26 cellular contexts compared by ENCODE assay signal in the genomic region with DNA sequence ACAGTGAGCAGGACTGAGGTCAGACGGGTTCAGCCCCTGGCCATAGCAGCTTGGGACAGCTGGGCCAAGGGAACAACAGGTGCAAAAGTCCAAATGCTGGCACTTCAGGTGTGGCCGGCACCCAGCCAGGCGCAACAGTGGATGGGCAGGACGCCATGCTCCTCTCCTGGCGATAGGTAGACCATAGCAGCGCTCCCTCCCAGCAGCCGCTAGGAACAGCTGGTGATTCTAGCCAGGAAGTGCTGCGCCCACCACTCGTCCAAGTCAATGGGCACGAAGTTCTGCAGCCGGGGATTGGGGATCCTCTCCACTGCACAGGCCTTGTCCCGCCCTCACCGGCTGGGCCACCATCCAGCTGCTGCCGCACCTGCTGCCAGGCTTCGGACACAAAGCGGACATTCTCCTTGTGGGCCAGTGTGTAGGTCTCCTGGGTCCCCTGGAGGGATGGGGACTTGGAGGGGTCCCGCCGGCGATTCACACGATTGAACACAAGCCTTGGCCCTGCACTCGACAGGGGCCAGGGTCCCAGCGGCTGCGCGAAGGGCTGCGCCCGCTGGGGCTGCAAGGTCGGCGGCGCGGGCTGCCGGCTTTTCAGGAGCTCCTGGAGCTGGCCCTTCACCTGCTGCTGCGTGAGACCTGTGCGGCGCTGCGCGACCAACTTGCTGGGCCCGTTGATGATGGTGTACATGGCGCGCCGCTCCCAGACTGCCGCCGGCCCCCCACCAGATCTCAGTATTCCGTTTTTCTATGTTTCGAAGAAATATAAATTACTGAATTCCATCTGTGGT.
DNase-seq lines count a peak whose midpoint lies in the region; ATAC-seq, FAIRE-seq and TF ChIP-seq lines count a peak whose summit lies in the region.
"Had no signal": no experiment of that assay in that cellular context is flagged by ENCODE, and none has a peak within 500 bp of the region (broad histone marks: within the 10 kb centered on the region; RNA-seq: fewer than 3 reads in every experiment).

No MANE protein-coding gene starts in this region.

- no peak overlapping the region for H3K4me3 Mint-ChIP-seq in activated T-helper 2 cell treated with anti-CD3 and anti-CD28 coated beads, Interferon-gamma antibody, Interleukin-2, Interleukin-4, amounts not matched to agents 10 μg/mL and 5 μg/mL and 100 μg/mL, durations not matched to agents 14 hours and 24 hours and 36 hours (ENCODE audit: low read depth)
- H3K4me3 Mint-ChIP-seq: activated CD4-positive, alpha-beta T cell treated with anti-CD3 and anti-CD28 coated beads, Interleukin-2, amount 10 ng/mL, durations not matched to agents 7 days and 5 days; neural crest cell; WTC11 had no signal

- H3K36me3 ChIP-seq in right lobe of liver (no peaks in the 10 kb centered on the region), HepG2 (replicated peaks in 1 of 2; ENCODE audit: control insufficient read depth in 1 of 2, insufficient read depth in 2 of 2, low read length in 2 of 2) (peaks cover 1 to 15% of the 10 kb centered on the region in 2 experiments; a peak in 2 of 5 replicates), mucosa of descending colon (ENCODE audit: low read depth) (no peaks in the 10 kb centered on the region)
- H3K36me3 ChIP-seq: vagina had no signal

- H3K79me2 ChIP-seq in HepG2 (ENCODE audit: insufficient read depth, low read length): no peaks in the 10 kb centered on the region

- no TSS peak for BruUV-seq in HepG2 (replicated peaks; lab: Mats Ljungman, UMichigan)

- H3K4me1 Mint-ChIP-seq in activated T-helper 2 cell treated with anti-CD3 and anti-CD28 coated beads, Interferon-gamma antibody, Interleukin-2, Interleukin-4, amounts not matched to agents 10 μg/mL and 5 μg/mL and 100 μg/mL, durations not matched to agents 14 hours and 24 hours and 36 hours (ENCODE audit: low read depth): no peaks in the 10 kb centered on the region
- H3K4me1 Mint-ChIP-seq: activated CD4-positive, alpha-beta T cell treated with anti-CD3 and anti-CD28 coated beads, Interleukin-2, amount 10 ng/mL, durations not matched to agents 7 days and 5 days; neural crest cell; WTC11 had no signal

- TF ChIP-seq CTCF in right lobe of liver (IDR thresholded peaks at IDR 0.05): no peak
- TF ChIP-seq CTCF in HepG2 (CRISPR knock-in tag; IDR thresholded peaks at IDR 0.05): no peak
- TF ChIP-seq CTCF in LNCaP clone FGC (IDR thresholded peaks at IDR 0.05; ENCODE audit: control insufficient read depth, extremely low read depth, insufficient read depth): no peak
- TF ChIP-seq CTCF in mucosa of descending colon (IDR thresholded peaks at IDR 0.05): no peak

- CTCF ChIA-PET in HepG2 (lab: Yijun Ruan, JAX; ENCODE audit: low intra/inter-chr PET ratio, low total read pairs): no interaction called here

- intact Hi-C loops in right lobe of liver (cut with DNase I) (no loop called here), HepG2 (cut with micrococcal nuclease; ENCODE audit: unreplicated experiment) (no loop called here), mucosa of descending colon (cut with DNase I, micrococcal nuclease) (no loop called here)
- intact Hi-C loops in activated T-helper 2 cell treated with anti-CD3 and anti-CD28 coated beads, Interferon-gamma antibody, Interleukin-2, Interleukin-4, amounts not matched to agents 10 μg/mL and 5 μg/mL and 100 μg/mL, durations not matched to agents 14 hours and 24 hours and 36 hours (cut with micrococcal nuclease): no loop called here

- H3K27ac ChIP-seq in right lobe of liver: no peak overlapping the region
- H3K27ac ChIP-seq in HepG2 (ENCODE audit: extremely low read length, insufficient read depth, low read length): no peak overlapping the region
- H3K27ac ChIP-seq: KMS-11, SJCRH30, vagina had no signal

- in situ Hi-C loops in HepG2 (cut with HindIII; ENCODE audit: extremely low pct_ligation_motif_present, low pct_unique_long_range_greater_than_20kb): no loop called here

- H3K4me1 ChIP-seq in right lobe of liver: no peaks in the 10 kb centered on the region
- H3K4me1 ChIP-seq in HepG2 (ENCODE audit: insufficient read depth, low read length): no peaks in the 10 kb centered on the region
- no peaks in the 10 kb centered on the region for H3K4me1 ChIP-seq in mucosa of descending colon (ENCODE audit: low read depth)
- H3K4me1 ChIP-seq: SJCRH30, vagina had no signal

- no peaks in the 10 kb centered on the region for H3K9me3 Mint-ChIP-seq in activated T-helper 2 cell treated with anti-CD3 and anti-CD28 coated beads, Interferon-gamma antibody, Interleukin-2, Interleukin-4, amounts not matched to agents 10 μg/mL and 5 μg/mL and 100 μg/mL, durations not matched to agents 14 hours and 24 hours and 36 hours
- H3K9me3 Mint-ChIP-seq: activated CD4-positive, alpha-beta T cell treated with anti-CD3 and anti-CD28 coated beads, Interleukin-2, amount 10 ng/mL, durations not matched to agents 7 days and 5 days; WTC11 had no signal

- H2AFZ ChIP-seq in HepG2 (ENCODE audit: low read length): no peak overlapping the region

- H3K9me3 ChIP-seq in right lobe of liver: no peaks in the 10 kb centered on the region
- no peaks in the 10 kb centered on the region for H3K9me3 ChIP-seq in HepG2 (ENCODE audit: low read length)
- no peaks in the 10 kb centered on the region for H3K9me3 ChIP-seq in mucosa of descending colon
- H3K9me3 ChIP-seq: SJCRH30, vagina had no signal

- TF ChIP-seq EP300 in HepG2 (IDR thresholded peaks at IDR 0.05; ENCODE audit: low read depth in 2 of 2, low read length in 2 of 2): no peak
- no peak for TF ChIP-seq EP300 in HepG2 (CRISPR knock-in tag; IDR thresholded peaks at IDR 0.05; ENCODE audit: borderline replicate concordance)

- no peak overlapping the region for H3K9ac ChIP-seq in HepG2 (ENCODE audit: insufficient read depth, low read depth, low read length)
- H3K9ac ChIP-seq: KMS-11 had no signal

- DNase-seq in right lobe of liver (peak in 2 of 3 donors; percentile 33 to 75), HepG2 (ENCODE audit: low spot score) (no peak), LNCaP clone FGC (ENCODE audit: low read depth) (no peak), mucosa of descending colon (no peak)
- no peak for DNase-seq in activated T-helper 2 cell treated with anti-CD3 and anti-CD28 coated beads, Interferon-gamma antibody, Interleukin-2, Interleukin-4, amounts not matched to agents 10 μg/mL and 5 μg/mL and 100 μg/mL, durations not matched to agents 14 hours and 24 hours and 36 hours (ENCODE audit: low spot score)
- DNase-seq in effector CD4-positive, alpha-beta T cell: no peak
- DNase-seq: activated CD4-positive, alpha-beta T cell treated with anti-CD3 and anti-CD28 coated beads, Interleukin-2, amount 10 ng/mL, durations not matched to agents 7 days and 5 days; activated T-cell treated with anti-CD3 and anti-CD28 coated beads, Interleukin-2, amount 50 U/mL, for 1 hour; C1 segment of cervical spinal cord; COR-L47; cortex of kidney; hypothalamus; NCI-H1436; NCI-H2107; NCI-H446; right cardiac atrium; RPMI8226; SJCRH30; stimulated activated CD4-positive, alpha-beta T cell treated with anti-CD3 and anti-CD28 coated beads, Interleukin-2, amount 100 ng/mL, for 24 hours; stimulated activated naive CD8-positive, alpha-beta T cell treated with anti-CD3 and anti-CD28 coated beads, Interleukin-15, Interleukin-2, amounts not matched to agents 100 U/mL and 50 U/mL, for 24 hours; T1000 had no signal

- H4K20me1 ChIP-seq in HepG2 (ENCODE audit: insufficient read depth, low read length): no peaks in the 10 kb centered on the region

- H3K27ac Mint-ChIP-seq in activated T-helper 2 cell treated with anti-CD3 and anti-CD28 coated beads, Interferon-gamma antibody, Interleukin-2, Interleukin-4, amounts not matched to agents 10 μg/mL and 5 μg/mL and 100 μg/mL, durations not matched to agents 14 hours and 24 hours and 36 hours: no peak overlapping the region
- H3K27ac Mint-ChIP-seq: activated CD4-positive, alpha-beta T cell treated with anti-CD3 and anti-CD28 coated beads, Interleukin-2, amount 10 ng/mL, durations not matched to agents 7 days and 5 days; WTC11 had no signal

- POLR2A ChIA-PET in HepG2 (lab: Yijun Ruan, JAX): no interaction called here

- 35% methylated on average over 10 of the region's 44 CpGs for WGBS in right lobe of liver (ENCODE audit: insufficient coverage, low coverage, low lambda C conversion rate, missing lambda C conversion rate)
- 94% methylated on average over 13 of the region's 44 CpGs for WGBS in HepG2 (ENCODE audit: low lambda C conversion rate)

- H3K27me3 ChIP-seq in right lobe of liver (no peaks in the 10 kb centered on the region), HepG2 (ENCODE audit: control insufficient read depth in 1 of 2, insufficient read depth in 2 of 2, low read length in 2 of 2) (no peaks in the 10 kb centered on the region)
- H3K27me3 ChIP-seq: SJCRH30, vagina had no signal

- H3K4me3 ChIP-seq in right lobe of liver (peak overlapping the region in 2 of 3 donors; percentile 25 to 34), HepG2 (replicated peaks in 1 of 3; ENCODE audit: insufficient read depth in 1 of 3, low read depth in 2 of 3, low read length in 3 of 3) (no peak overlapping the region), LNCaP clone FGC (ENCODE audit: low read depth, low read length) (peak overlapping the region; percentile 26), mucosa of descending colon (no peak overlapping the region)
- H3K4me3 ChIP-seq: SJCRH30, vagina had no signal

- no peaks in the 10 kb centered on the region for H3K27me3 Mint-ChIP-seq in activated T-helper 2 cell treated with anti-CD3 and anti-CD28 coated beads, Interferon-gamma antibody, Interleukin-2, Interleukin-4, amounts not matched to agents 10 μg/mL and 5 μg/mL and 100 μg/mL, durations not matched to agents 14 hours and 24 hours and 36 hours (ENCODE audit: low read depth)
- H3K27me3 Mint-ChIP-seq: activated CD4-positive, alpha-beta T cell treated with anti-CD3 and anti-CD28 coated beads, Interleukin-2, amount 10 ng/mL, durations not matched to agents 7 days and 5 days had no signal

- peaks cover 29% of the 10 kb centered on the region for H3K36me3 Mint-ChIP-seq in activated T-helper 2 cell treated with anti-CD3 and anti-CD28 coated beads, Interferon-gamma antibody, Interleukin-2, Interleukin-4, amounts not matched to agents 10 μg/mL and 5 μg/mL and 100 μg/mL, durations not matched to agents 14 hours and 24 hours and 36 hours (ENCODE audit: low read depth)

- H3K4me2 ChIP-seq in HepG2 (ENCODE audit: low read depth, low read length): no peak overlapping the region
- H3K4me2 ChIP-seq: KMS-11 had no signal

- peak in 2 of 4 donors; percentile 38 to 56 for ATAC-seq in right lobe of liver
- no peak for ATAC-seq in HepG2
- ATAC-seq in mucosa of descending colon: peak; percentile 8
- ATAC-seq in HG02759 (IDR thresholded peaks at IDR 0.05; ENCODE audit: unreplicated experiment): no peak
- ATAC-seq: right cardiac atrium; stimulated activated naive CD8-positive, alpha-beta T cell treated with anti-CD3 and anti-CD28 coated beads, Interleukin-15, Interleukin-2, amounts not matched to agents 100 U/mL and 50 U/mL, for 24 hours; WTC11 had no signal

- no peak for FAIRE-seq in HepG2 (lab: Jason Lieb, UNC)

- TF ChIP-seq RAD21 in HepG2 (CRISPR knock-in tag; IDR thresholded peaks at IDR 0.05): no peak

- TF ChIP-seq POLR2A in right lobe of liver (IDR thresholded peaks at IDR 0.05): no peak
- TF ChIP-seq POLR2A in HepG2 (IDR thresholded peaks at IDR 0.05; ENCODE audit: insufficient read depth in 1 of 2, low read depth in 2 of 2, low read length in 2 of 2): no peak

Comparison
In these comparisons a context has a peak if more than half of its experiments do, and no peak if none do; other contexts are left out.
1. DNase-seq: peak in right lobe of liver (2 of 3); none in HepG2 (single experiment), LNCaP clone FGC (single experiment), mucosa of descending colon (0 of 3), activated T-helper 2 cell treated with anti-CD3 and anti-CD28 coated beads, Interferon-gamma antibody, Interleukin-2, Interleukin-4, amounts not matched to agents 10 μg/mL and 5 μg/mL and 100 μg/mL, durations not matched to agents 14 hours and 24 hours and 36 hours (single experiment) and effector CD4-positive, alpha-beta T cell (single experiment).
2. H3K4me3 ChIP-seq: peak in right lobe of liver (2 of 3) and LNCaP clone FGC (single experiment); none in HepG2 (0 of 3) and mucosa of descending colon (single experiment).